21 cellular contexts compared by ENCODE assay signal in genomic region chr1:182087951-182088350, GRCh38. TPM values are rescaled to one million over a fixed set of nuclear protein-coding genes. Genes with fewer than 3 reads are reported as not detected.
DNase-seq lines count a peak whose midpoint lies in the region; ATAC-seq and TF ChIP-seq lines count a peak whose summit lies in the region.
"Had no signal": no experiment of that assay in that cellular context is flagged by ENCODE, and none has a peak within 500 bp of the region (broad histone marks: within the 10 kb centered on the region; RNA-seq: fewer than 3 reads in every experiment).

No MANE protein-coding gene starts in this region.

- peak overlapping the region; percentile 43; the same call in 1 of the 2 replicates for H3K4me2 ChIP-seq in DND-41 (ENCODE audit: insufficient read depth, low read length)
- peak overlapping the region; percentile 19 for H3K4me2 ChIP-seq in PC-9
- no peak overlapping the region for H3K4me2 ChIP-seq in neuronal stem cell (ENCODE audit: insufficient read depth, low read length, poor library complexity, severe bottlenecking)

- BruUV-seq in PC-9 (replicated peaks; lab: Mats Ljungman, UMichigan): no TSS peak

- H2BK5ac ChIP-seq in neuronal stem cell (ENCODE audit: low read length): no peak overlapping the region

- H2AFZ ChIP-seq in DND-41 (ENCODE audit: low read depth, low read length) (no peak overlapping the region), PC-9 (no peak overlapping the region), neuronal stem cell (ENCODE audit: low read length) (no peak overlapping the region)

- peak overlapping the region; percentile 21 for H2AK5ac ChIP-seq in neuronal stem cell (ENCODE audit: low read depth, low read length)

- H4K8ac ChIP-seq in neuronal stem cell (ENCODE audit: low read depth, low read length): no peak overlapping the region

- H3K9ac ChIP-seq in DND-41 (ENCODE audit: low read depth, low read length): peak overlapping the region; percentile 9; the same call in 1 of the 2 replicates
- no peak overlapping the region for H3K9ac ChIP-seq in neuronal stem cell (ENCODE audit: low read depth, low read length, poor library complexity)

- no peaks in the 10 kb centered on the region for H3K9me3 ChIP-seq in DND-41 (ENCODE audit: insufficient read depth, low read length, severe bottlenecking)
- no peaks in the 10 kb centered on the region for H3K9me3 ChIP-seq in PC-9 (ENCODE audit: insufficient read depth, low read depth)
- no peaks in the 10 kb centered on the region for H3K9me3 ChIP-seq in breast epithelium
- no peaks in the 10 kb centered on the region for H3K9me3 ChIP-seq in neuronal stem cell (replicated peaks in 1 of 2; ENCODE audit: control insufficient read depth in 2 of 2, insufficient read depth in 1 of 2, low read depth in 1 of 2, low read length in 2 of 2)
- H3K9me3 ChIP-seq: adrenal gland, BE2C, heart right ventricle, thyroid gland had no signal

- H3K79me2 ChIP-seq in DND-41 (ENCODE audit: insufficient read depth, low read length): no peaks in the 10 kb centered on the region
- H3K79me2 ChIP-seq in PC-9 (ENCODE audit: low read depth): no peaks in the 10 kb centered on the region

- intact Hi-C loops in PC-9 (cut with micrococcal nuclease; ENCODE audit: unreplicated experiment): loop anchor here (1.0 to 10.0 kb wide), 5 partner anchors 13 to 1187 kb away; partner anchors contain the start of gene GLUL
- intact Hi-C loops in breast epithelium (cut with DNase I; ENCODE audit: low total_unique reads): loop anchor here (10.0 kb wide), 1 partner anchor 507 kb away; no protein-coding TSS in a partner anchor

- H3K23ac ChIP-seq in neuronal stem cell (ENCODE audit: low read depth, low read length, poor library complexity): no peak overlapping the region

- H3K4me3 ChIP-seq in DND-41 (ENCODE audit: low read depth in 1 of 2, low read length in 2 of 2) (no peak overlapping the region), PC-9 (no peak overlapping the region), breast epithelium (no peak overlapping the region), neuronal stem cell (ENCODE audit: low read length in 2 of 2) (no peak overlapping the region)
- H3K4me3 ChIP-seq: adrenal gland, heart right ventricle, thyroid gland had no signal

- no peak overlapping the region for H2BK120ac ChIP-seq in neuronal stem cell (ENCODE audit: low read depth, low read length)

- CTCF ChIA-PET in PC-9 (lab: Charles Lee): interaction anchor here (0.5 to 2.3 kb wide), 8 partner anchors 13 to 695 kb away, joined by 3 to 16 read pairs (median 6); partner anchors contain the start of gene GLUL

- no peaks in the 10 kb centered on the region for H3K79me1 ChIP-seq in neuronal stem cell (ENCODE audit: low read depth, low read length)

- H3K36me3 ChIP-seq in DND-41 (ENCODE audit: insufficient read depth, low read length) (no peaks in the 10 kb centered on the region), PC-9 (ENCODE audit: low read depth) (no peaks in the 10 kb centered on the region), breast epithelium (no peaks in the 10 kb centered on the region), neuronal stem cell (replicated peaks in 1 of 2; ENCODE audit: control insufficient read depth in 2 of 2, insufficient read depth in 2 of 2, low read length in 2 of 2) (no peaks in the 10 kb centered on the region)
- H3K36me3 ChIP-seq: adrenal gland, BE2C, heart right ventricle, thyroid gland had no signal

- H4K91ac ChIP-seq in neuronal stem cell (ENCODE audit: low read depth, low read length, poor library complexity): no peak overlapping the region

- no peak overlapping the region for H3K4ac ChIP-seq in neuronal stem cell (ENCODE audit: low read length)

- no peaks in the 10 kb centered on the region for H3K27me3 ChIP-seq in DND-41 (ENCODE audit: insufficient read depth, low read length, poor library complexity)
- H3K27me3 ChIP-seq in PC-9 (ENCODE audit: insufficient read depth, low read depth): no peaks in the 10 kb centered on the region
- no peaks in the 10 kb centered on the region for H3K27me3 ChIP-seq in breast epithelium
- H3K27me3 ChIP-seq in neuronal stem cell (ENCODE audit: control insufficient read depth in 3 of 3, insufficient read depth in 3 of 3, low read depth in 1 of 3, low read length in 3 of 3): peaks cover 0 to 10% (median 0%) of the 10 kb centered on the region in 3 experiments
- H3K27me3 ChIP-seq: adrenal gland, BE2C, heart right ventricle, thyroid gland had no signal

- H3K4me1 ChIP-seq in DND-41 (ENCODE audit: insufficient read depth, low read length): peaks cover 31% of the 10 kb centered on the region
- H3K4me1 ChIP-seq in PC-9 (replicated peaks; ENCODE audit: insufficient read depth): peaks cover 30% of the 10 kb centered on the region
- no peaks in the 10 kb centered on the region for H3K4me1 ChIP-seq in breast epithelium
- H3K4me1 ChIP-seq in neuronal stem cell (ENCODE audit: control insufficient read depth in 2 of 2, insufficient read depth in 1 of 2, low read depth in 1 of 2, low read length in 2 of 2): peaks cover 0 to 9% of the 10 kb centered on the region in 2 donors
- H3K4me1 ChIP-seq: BE2C had no signal

- no peak for TF ChIP-seq POLR2A in breast epithelium (IDR thresholded peaks at IDR 0.05)

- H3K14ac ChIP-seq in neuronal stem cell (ENCODE audit: low read length): no peak overlapping the region

- ATAC-seq in DND-41 (ENCODE audit: insufficient read depth, low read depth) (no peak), GM21515 (IDR thresholded peaks at IDR 0.05; ENCODE audit: unreplicated experiment) (no peak), GM19324 (IDR thresholded peaks at IDR 0.05; ENCODE audit: low FRiP score, unreplicated experiment) (no peak)
- ATAC-seq: heart right ventricle, sciatic nerve had no signal

- TF ChIP-seq CTCF in DND-41 (IDR thresholded peaks at IDR 0.05; ENCODE audit: borderline replicate concordance, extremely low read depth, low read length, poor library complexity, severe bottlenecking): no peak
- TF ChIP-seq CTCF in PC-9 (conservative IDR thresholded peaks at IDR 0.05): no peak
- no peak for TF ChIP-seq CTCF in breast epithelium (IDR thresholded peaks at IDR 0.05)

- H3K18ac ChIP-seq in neuronal stem cell (ENCODE audit: low read length): peak overlapping the region; percentile 68

- H3K27ac ChIP-seq in DND-41 (ENCODE audit: low read length) (peak overlapping the region; percentile 59), PC-9 (no peak overlapping the region), breast epithelium (peak overlapping the region; percentile 1 to 34), neuronal stem cell (replicated peaks; ENCODE audit: low read length) (no peak overlapping the region)
- H3K27ac ChIP-seq: adrenal gland, heart right ventricle, thyroid gland had no signal

- peak overlapping the region; percentile 64 for H2BK15ac ChIP-seq in neuronal stem cell (ENCODE audit: low read length)

- POLR2A ChIA-PET in PC-9 (lab: Charles Lee; ENCODE audit: unreplicated experiment): interaction anchor here (0.5 to 1.4 kb wide), 5 partner anchors 55 to 885 kb away, joined by 3 to 22 read pairs (median 5); partner anchors contain the start of gene GLUL

- H2BK12ac ChIP-seq in neuronal stem cell (ENCODE audit: low read length): peak overlapping the region; percentile 11

- peaks cover 21% of the 10 kb centered on the region; the same call in 1 of the 2 replicates for H3F3A ChIP-seq in PC-9 (ENCODE audit: insufficient read depth, low read depth)

- DNase-seq in DND-41: no peak
- peak; percentile 71 to 90 for DNase-seq in PC-9
- no peak for DNase-seq in breast epithelium (ENCODE audit: low spot score in 2 of 2)
- no peak for DNase-seq in neuronal stem cell (ENCODE audit: low spot score)
- DNase-seq in NCI-H2081 (lab: John Stamatoyannopoulos, UW): no peak
- DNase-seq in NCI-H82 (lab: John Stamatoyannopoulos, UW): no peak
- DNase-seq: adrenal gland; BE2C; DMS79; heart right ventricle; islet precursor cell; mesenchymal stem cell; NCI-H187 treated with DMSO at 0.1 percent for 48 hours; NCI-H526; stimulated activated CD4-positive, alpha-beta T cell treated with anti-CD3 and anti-CD28 coated beads, Interleukin-2, amount 100 ng/mL, for 48 hours; stimulated activated CD8-positive, alpha-beta memory T cell treated with anti-CD3 and anti-CD28 coated beads, Interleukin-4, amount 100 ng/mL, for 48 hours; thyroid gland had no signal

- no CpG with 5 or more reads among the region's 5 CpGs for WGBS in neuronal stem cell (ENCODE audit: extremely low coverage in 2 of 2, insufficient read length in 2 of 2, insufficient replicate concordance in 1 of 2), 2 donors

- no peaks in the 10 kb centered on the region for H3K9me2 ChIP-seq in PC-9 (ENCODE audit: insufficient read depth)

- no peaks in the 10 kb centered on the region for H4K20me1 ChIP-seq in DND-41 (ENCODE audit: insufficient read depth, low read length)
- no peaks in the 10 kb centered on the region for H4K20me1 ChIP-seq in PC-9 (ENCODE audit: insufficient read depth)

RNA-seq across cellular contexts. Expression of gene ZNF648, which starts 26.4 kb away (rescaled TPM):
- total RNA-seq in PC-9 (2021): not detected in 2 replicates
- 1 to 10 TPM in 2 of 3 donors, not detected in 1; 3.2 to 3.3 TPM for total RNA-seq in breast epithelium
- polyA plus RNA-seq in neuronal stem cell (2013, experiment 1 of 2): 0.17 TPM
- polyA plus RNA-seq in neuronal stem cell (2013, experiment 2 of 2): 0.18 TPM
- total RNA-seq: epithelial cell of proximal tubule had no signal
- polyA plus RNA-seq: adrenal gland, heart right ventricle had no signal

Comparison
In these comparisons a context has a peak if more than half of its experiments do, and no peak if none do; other contexts are left out.
1. DNase-seq: peak in PC-9 (2 of 2); none in DND-41 (single experiment), breast epithelium (0 of 2), neuronal stem cell (single experiment), NCI-H2081 (0 of 2) and NCI-H82 (single experiment).
2. H3K27ac ChIP-seq: peak in DND-41 (single experiment) and breast epithelium (2 of 2); none in PC-9 (single experiment) and neuronal stem cell (single experiment).